1 cellular context compared by ENCODE assay signal in the genomic region with DNA sequence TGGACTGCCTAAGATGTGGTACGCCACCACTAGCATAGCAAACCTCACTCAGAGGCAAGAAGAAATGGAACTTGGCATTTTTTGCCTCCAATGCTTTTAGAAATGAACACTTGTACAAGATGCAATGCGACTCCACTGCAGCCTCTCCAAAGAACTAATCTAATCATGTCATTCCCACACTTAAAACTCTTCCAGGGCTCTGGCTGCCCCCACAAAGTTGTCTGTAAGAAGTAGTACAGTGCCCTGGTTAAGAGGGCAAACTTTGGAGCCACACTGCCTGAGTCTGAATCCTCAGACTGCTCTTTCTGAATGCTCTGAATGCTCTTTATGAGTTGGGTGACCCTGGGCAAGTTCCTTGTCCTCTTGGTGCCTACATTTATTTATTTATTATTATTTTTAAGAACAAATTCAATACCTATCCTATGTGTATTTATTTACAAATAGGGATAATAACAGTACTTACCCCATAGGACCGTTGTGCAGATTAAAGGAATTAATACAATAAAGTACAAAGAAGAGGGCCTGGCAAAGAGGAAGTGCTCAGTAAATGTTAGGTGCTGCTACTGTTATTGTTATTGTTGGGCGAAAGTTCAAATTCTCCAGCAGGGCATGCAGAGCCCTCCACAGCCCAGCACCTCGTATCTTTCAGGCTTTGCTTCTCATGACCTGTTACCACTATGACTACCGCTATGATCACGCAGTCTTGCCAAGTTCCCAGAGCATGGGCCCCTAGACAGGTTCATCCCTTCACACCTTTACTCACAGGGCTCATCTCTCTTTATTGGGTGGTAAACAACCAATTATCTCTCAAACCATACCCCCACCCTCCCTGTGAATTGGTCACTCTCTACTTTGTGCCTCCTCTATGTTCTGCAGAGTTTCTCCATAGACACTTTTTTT.
TF ChIP-seq lines count a peak whose summit lies in the region.

No MANE protein-coding gene starts in this region.

TF ChIP-seq in IMR-90, 13 proteins besides CTCF, POLR2A, EP300 and RAD21 (continued from another document):
- TF ChIP-seq MAZ (IDR thresholded peaks at IDR 0.05; ENCODE audit: borderline replicate concordance, low read depth, low read length) (no peak), MAFK (IDR thresholded peaks at IDR 0.05; ENCODE audit: low read depth, low read length) (no peak), CHD1 (IDR thresholded peaks at IDR 0.05; ENCODE audit: low read depth, low read length) (no peak), ELK1 (IDR thresholded peaks at IDR 0.05; ENCODE audit: borderline replicate concordance, low read depth, low read length) (no peak), SMC3 (IDR thresholded peaks at IDR 0.05; ENCODE audit: low read depth, low read length) (no peak), MXI1 (IDR thresholded peaks at IDR 0.05; ENCODE audit: borderline replicate concordance, low read depth, low read length) (no peak), NFE2L2 (IDR thresholded peaks at IDR 0.05; ENCODE audit: low read depth, low read length) (no peak), RFX5 (IDR thresholded peaks at IDR 0.05; ENCODE audit: low read depth, low read length) (no peak)
- TF ChIP-seq, protein P1, sequence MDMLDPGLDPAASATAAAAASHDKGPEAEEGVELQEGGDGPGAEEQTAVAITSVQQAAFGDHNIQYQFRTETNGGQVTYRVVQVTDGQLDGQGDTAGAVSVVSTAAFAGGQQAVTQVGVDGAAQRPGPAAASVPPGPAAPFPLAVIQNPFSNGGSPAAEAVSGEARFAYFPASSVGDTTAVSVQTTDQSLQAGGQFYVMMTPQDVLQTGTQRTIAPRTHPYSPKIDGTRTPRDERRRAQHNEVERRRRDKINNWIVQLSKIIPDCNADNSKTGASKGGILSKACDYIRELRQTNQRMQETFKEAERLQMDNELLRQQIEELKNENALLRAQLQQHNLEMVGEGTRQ (IDR thresholded peaks at IDR 0.05; ENCODE audit: low read depth, low read length), result no peak
TF ChIP-seq in IMR-90: peak in this region for 0.
